ENCODE assay signal across 14 cellular contexts in genomic region chr11:101441747-101442146, GRCh38.
DNase-seq lines count a peak whose midpoint lies in the region; ATAC-seq and TF ChIP-seq lines count a peak whose summit lies in the region.
"Had no signal": no experiment of that assay in that cellular context is flagged by ENCODE, and none has a peak within 500 bp of the region (broad histone marks: within the 10 kb centered on the region; RNA-seq: fewer than 3 reads in every experiment).

No MANE protein-coding gene starts in this region.

- H3K36me3 ChIP-seq in SK-N-SH (replicated peaks in 1 of 2; ENCODE audit: control insufficient read depth in 1 of 2, insufficient read depth in 2 of 2, low read length in 1 of 2) (no peaks in the 10 kb centered on the region), fibroblast of lung (ENCODE audit: control insufficient read depth, insufficient read depth, low read length) (no peaks in the 10 kb centered on the region)
- H3K36me3 ChIP-seq: sigmoid colon had no signal

- TF ChIP-seq CTCF in SK-N-SH (IDR thresholded peaks at IDR 0.05) (no peak), fibroblast of lung (conservative IDR thresholded peaks at IDR 0.05 in 1 of 2, IDR thresholded peaks at IDR 0.05 in 1 of 2; ENCODE audit: low read depth in 1 of 2, low read length in 2 of 2) (no peak)

- H3K4me2 ChIP-seq in SK-N-SH = no peak overlapping the region; the same call in 1 of the 2 replicates
- H3K4me2 ChIP-seq in fibroblast of lung (ENCODE audit: extremely low read depth, insufficient read depth, low read length) = no peak overlapping the region

- H3K27ac Mint-ChIP-seq in activated CD4-positive, alpha-beta T cell treated with anti-CD3 and anti-CD28 coated beads, Interleukin-2, amount 10 ng/mL, durations not matched to agents 7 days and 5 days = no peak overlapping the region
- no peak overlapping the region for H3K27ac Mint-ChIP-seq in immature natural killer cell
- H3K27ac Mint-ChIP-seq: activated T-helper 2 cell treated with anti-CD3 and anti-CD28 coated beads, Interferon-gamma antibody, Interleukin-2, Interleukin-4, amounts not matched to agents 10 μg/mL and 5 μg/mL and 100 μg/mL, durations not matched to agents 14 hours and 24 hours and 36 hours; T-helper 1 cell treated with Interleukin-12 subunit alpha and Interleukin-12 subunit beta and Interleukin-4 antibody, amounts not matched to agents 30 μg/mL and 1 μg/mL, for 36 hours had no signal

- H3K79me2 ChIP-seq in SK-N-SH (ENCODE audit: insufficient read depth) (no peaks in the 10 kb centered on the region), fibroblast of lung (ENCODE audit: control insufficient read depth, insufficient read depth, low read length) (no peaks in the 10 kb centered on the region)

- no peaks in the 10 kb centered on the region for H3K9me3 Mint-ChIP-seq in activated CD4-positive, alpha-beta T cell treated with anti-CD3 and anti-CD28 coated beads, Interleukin-2, amount 10 ng/mL, durations not matched to agents 7 days and 5 days
- H3K9me3 Mint-ChIP-seq in immature natural killer cell = peaks cover 2 to 30% (median 7%) of the 10 kb centered on the region in 6 donors

- no peaks in the 10 kb centered on the region for H3K4me1 Mint-ChIP-seq in activated CD4-positive, alpha-beta T cell treated with anti-CD3 and anti-CD28 coated beads, Interleukin-2, amount 10 ng/mL, durations not matched to agents 7 days and 5 days
- H3K4me1 Mint-ChIP-seq in immature natural killer cell = no peaks in the 10 kb centered on the region

- no peaks in the 10 kb centered on the region for H3K9me2 ChIP-seq in SK-N-SH

- no peaks in the 10 kb centered on the region for H3K27me3 Mint-ChIP-seq in activated CD4-positive, alpha-beta T cell treated with anti-CD3 and anti-CD28 coated beads, Interleukin-2, amount 10 ng/mL, durations not matched to agents 7 days and 5 days
- H3K27me3 Mint-ChIP-seq in immature natural killer cell (ENCODE audit: low read depth in 3 of 3) = no peaks in the 10 kb centered on the region

- no peaks in the 10 kb centered on the region for H4K20me1 ChIP-seq in SK-N-SH (ENCODE audit: insufficient read depth)
- no peaks in the 10 kb centered on the region for H4K20me1 ChIP-seq in fibroblast of lung (ENCODE audit: control insufficient read depth, extremely low read depth, insufficient read depth, low read length)

- H3K4me3 Mint-ChIP-seq in activated CD4-positive, alpha-beta T cell treated with anti-CD3 and anti-CD28 coated beads, Interleukin-2, amount 10 ng/mL, durations not matched to agents 7 days and 5 days = no peak overlapping the region
- no peak overlapping the region for H3K4me3 Mint-ChIP-seq in immature natural killer cell
- H3K4me3 Mint-ChIP-seq: T-helper 1 cell treated with Interleukin-12 subunit alpha and Interleukin-12 subunit beta and Interleukin-4 antibody, amounts not matched to agents 30 μg/mL and 1 μg/mL, for 36 hours had no signal

- H3K4me3 ChIP-seq in SK-N-SH (ENCODE audit: low read depth in 2 of 2, low read length in 1 of 2) = no peak overlapping the region
- no peak overlapping the region for H3K4me3 ChIP-seq in fibroblast of lung (replicated peaks in 1 of 4; ENCODE audit: control extremely low read depth in 1 of 4, insufficient read depth in 1 of 4, low read depth in 3 of 4, low read length in 4 of 4)
- H3K4me3 ChIP-seq: sigmoid colon had no signal

- H3K27ac ChIP-seq in SK-N-SH (ENCODE audit: low read depth in 2 of 2, low read length in 1 of 2) (peak overlapping the region in 1 of 2 experiments; percentile 79; a peak in 2 of 4 replicates), fibroblast of lung (ENCODE audit: insufficient read depth, low read length) (peak overlapping the region; percentile 8)

- no peak for DNase-seq in SK-N-SH
- DNase-seq in fibroblast of lung (ENCODE audit: low read depth in 2 of 2) = no peak
- DNase-seq in mucosa of gallbladder (ENCODE audit: low spot score) = peak; percentile 88
- no peak for DNase-seq in activated CD4-positive, alpha-beta T cell treated with anti-CD3 and anti-CD28 coated beads, Interleukin-2, amount 10 ng/mL, durations not matched to agents 7 days and 5 days
- DNase-seq in immature natural killer cell = no peak
- no peak for DNase-seq in iPS-NIHi11 (ENCODE audit: low spot score)
- DNase-seq: activated CD4-positive, alpha-beta T cell treated with anti-CD3 and anti-CD28 coated beads for 48 hours; MM.1S; sigmoid colon; substantia nigra had no signal

- POLR2A ChIA-PET in SK-N-SH (lab: Yijun Ruan, JAX) = no interaction called here
- POLR2A ChIA-PET in activated CD4-positive, alpha-beta T cell treated with anti-CD3 and anti-CD28 coated beads, Interleukin-2, amount 10 ng/mL, durations not matched to agents 7 days and 5 days (lab: Charles Lee) = no interaction called here

- H3K27me3 ChIP-seq in SK-N-SH (ENCODE audit: insufficient read depth) = no peaks in the 10 kb centered on the region
- H3K27me3 ChIP-seq in fibroblast of lung (ENCODE audit: control insufficient read depth, insufficient read depth, low read length) = no peaks in the 10 kb centered on the region
- H3K27me3 ChIP-seq: sigmoid colon had no signal

- H3K9ac ChIP-seq in SK-N-SH = no peak overlapping the region
- no peak overlapping the region for H3K9ac ChIP-seq in fibroblast of lung (ENCODE audit: insufficient read depth, low read length)

- H3K36me3 Mint-ChIP-seq in activated CD4-positive, alpha-beta T cell treated with anti-CD3 and anti-CD28 coated beads, Interleukin-2, amount 10 ng/mL, durations not matched to agents 7 days and 5 days (ENCODE audit: low read depth) = no peaks in the 10 kb centered on the region
- H3K36me3 Mint-ChIP-seq in immature natural killer cell = no peaks in the 10 kb centered on the region

- WGBS in SK-N-SH (ENCODE audit: low lambda C conversion rate) = no CpG with 5 or more reads among the region's 1 CpG

- peak; percentile 16 for ATAC-seq in SK-N-SH treated with all-trans-retinoic acid at 6 μM for 48 hours
- no peak for ATAC-seq in GM19395 (IDR thresholded peaks at IDR 0.05; ENCODE audit: unreplicated experiment)

- no peak for TF ChIP-seq RAD21 in SK-N-SH (IDR thresholded peaks at IDR 0.05; ENCODE audit: low read length)

- no peaks in the 10 kb centered on the region for H3K9me3 ChIP-seq in SK-N-SH
- H3K9me3 ChIP-seq in fibroblast of lung (ENCODE audit: control insufficient read depth, insufficient read depth, low read depth, low read length) = no peaks in the 10 kb centered on the region
- H3K9me3 ChIP-seq: sigmoid colon had no signal

- H3K4me1 ChIP-seq in SK-N-SH (ENCODE audit: control insufficient read depth in 1 of 2, insufficient read depth in 2 of 2, low read depth in 1 of 2, low read length in 1 of 2) (peaks cover 0 to 25% of the 10 kb centered on the region in 2 experiments; a peak in 1 of 4 replicates), fibroblast of lung (ENCODE audit: control insufficient read depth, extremely low read depth, insufficient read depth, low read length) (peaks cover 33% of the 10 kb centered on the region)

- peaks cover 35% of the 10 kb centered on the region for H3F3A ChIP-seq in SK-N-SH (replicated peaks; ENCODE audit: insufficient read depth)

- TF ChIP-seq EP300 in SK-N-SH (IDR thresholded peaks at IDR 0.05; ENCODE audit: borderline replicate concordance in 1 of 2, low read depth in 1 of 2, low read length in 1 of 2) = no peak

- no peak overlapping the region for H2AFZ ChIP-seq in SK-N-SH (ENCODE audit: low read depth)
- no peak overlapping the region for H2AFZ ChIP-seq in fibroblast of lung (ENCODE audit: low read length)

- CTCF ChIA-PET in SK-N-SH (lab: Yijun Ruan, JAX) = interaction anchor here (1.6 kb wide), 1 partner anchor 15 kb away, joined by 4 read pairs; no protein-coding TSS in a partner anchor
- CTCF ChIA-PET in activated CD4-positive, alpha-beta T cell treated with anti-CD3 and anti-CD28 coated beads, Interleukin-2, amount 10 ng/mL, durations not matched to agents 7 days and 5 days (lab: Charles Lee) = no interaction called here

TF ChIP-seq in SK-N-SH treated with all-trans-retinoic acid at 6 μM for 48 hours, 23 proteins besides CTCF, POLR2A, EP300 and RAD21 (continues in another document):
- TF ChIP-seq ZNF565 (CRISPR knock-in tag; conservative IDR thresholded peaks at IDR 0.05; ENCODE audit: low read depth) = no peak
- no peak for TF ChIP-seq ESRRG (CRISPR knock-in tag; IDR thresholded peaks at IDR 0.05)
- TF ChIP-seq SNAI2 (CRISPR knock-in tag; IDR thresholded peaks at IDR 0.05) = no peak
- no peak for TF ChIP-seq GLIS3 (CRISPR knock-in tag; IDR thresholded peaks at IDR 0.05)
- no peak for TF ChIP-seq ISL1 (CRISPR knock-in tag; IDR thresholded peaks at IDR 0.05)
- no peak for TF ChIP-seq OSR1 (CRISPR knock-in tag; IDR thresholded peaks at IDR 0.05)
- TF ChIP-seq PPARA (CRISPR knock-in tag; IDR thresholded peaks at IDR 0.05; ENCODE audit: borderline replicate concordance) = no peak
- no peak for TF ChIP-seq ZNF8 (CRISPR knock-in tag; IDR thresholded peaks at IDR 0.05)
- TF ChIP-seq ZFP30 (CRISPR knock-in tag; IDR thresholded peaks at IDR 0.05) = no peak
- no peak for TF ChIP-seq ZFP3 (CRISPR knock-in tag; IDR thresholded peaks at IDR 0.05)

TF ChIP-seq in SK-N-SH, 30 proteins besides CTCF, POLR2A, EP300 and RAD21:
- no peak for TF ChIP-seq NRF1 (IDR thresholded peaks at IDR 0.05; ENCODE audit: low read depth, low read length)
- TF ChIP-seq USF1 (IDR thresholded peaks at IDR 0.05; ENCODE audit: borderline replicate concordance, low read depth) = no peak
- TF ChIP-seq FOSL2 (IDR thresholded peaks at IDR 0.05; ENCODE audit: borderline replicate concordance, low read depth) = no peak
- TF ChIP-seq ELF1 (IDR thresholded peaks at IDR 0.05) = no peak
- TF ChIP-seq FOXJ3 (CRISPR knock-in tag; IDR thresholded peaks at IDR 0.05) = no peak
- no peak for TF ChIP-seq JUND (IDR thresholded peaks at IDR 0.05)
- no peak for TF ChIP-seq CHD2 (IDR thresholded peaks at IDR 0.05; ENCODE audit: low read length, partially characterized antibody)
- no peak for TF ChIP-seq POLR2AphosphoS5 (IDR thresholded peaks at IDR 0.05; ENCODE audit: low read depth, low read length)
- no peak for TF ChIP-seq TCF12 (IDR thresholded peaks at IDR 0.05)
- TF ChIP-seq EZH2phosphoT487 (IDR thresholded peaks at IDR 0.05; ENCODE audit: borderline replicate concordance, low read depth) = no peak
- TF ChIP-seq MEF2A (IDR thresholded peaks at IDR 0.05; ENCODE audit: borderline replicate concordance, low read depth) = no peak
